19 cellular contexts compared by ENCODE assay signal in the genomic region with DNA sequence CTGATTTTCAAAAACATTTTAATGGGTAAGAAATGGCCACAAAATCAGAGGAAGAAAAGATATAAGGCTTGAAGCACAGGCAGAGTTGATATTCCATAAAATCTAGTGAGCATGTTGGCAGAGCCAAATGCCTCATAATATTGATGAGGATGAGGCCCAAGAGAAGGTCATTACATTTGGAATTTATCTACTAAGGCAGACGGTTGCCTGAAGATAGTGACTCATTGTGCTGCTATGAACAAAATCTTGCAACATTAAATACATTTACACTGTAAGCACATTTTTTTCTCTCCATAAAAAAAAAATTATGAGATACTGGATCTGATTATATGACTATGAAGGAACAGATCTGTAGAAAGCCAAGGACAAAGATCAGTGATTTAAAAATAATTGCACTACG.
A peak's percentile ranks its signal among the peaks of the same experiment; 100 is the strongest.
DNase-seq lines count a peak whose midpoint lies in the region; ATAC-seq, FAIRE-seq and TF ChIP-seq lines count a peak whose summit lies in the region.
"Had no signal": no experiment of that assay in that cellular context is flagged by ENCODE, and none has a peak within 500 bp of the region (broad histone marks: within the 10 kb centered on the region; RNA-seq: fewer than 3 reads in every experiment).

No MANE protein-coding gene starts in this region.

- no peaks in the 10 kb centered on the region for H3K27me3 Mint-ChIP-seq in mesothelial cell of epicardium (ENCODE audit: low read depth)
- H3K27me3 Mint-ChIP-seq: activated naive CD4-positive, alpha-beta T cell treated with anti-CD3 and anti-CD28 coated beads, Interleukin-2, amount 50 U/mL, for 24 hours; dendritic cell treated with granulocyte-macrophage colony-stimulating factor and Interleukin-4, amounts not matched to agents 40 ng/mL and 50 ng/mL, for 4 days; stimulated activated naive B cell treated with anti-CD40 and anti-IgM and Interleukin-4, amounts not matched to agents 10 μg/mL and 1 μg/mL and 100 μg/mL, for 72 hours had no signal

- DNase-seq in EH (ENCODE audit: low read depth), result peak; percentile 69
- DNase-seq in RCC 7860 (ENCODE audit: low spot score), result peak; percentile 60
- peak; percentile 76 for DNase-seq in epithelial cell of esophagus (ENCODE audit: low read depth)
- DNase-seq in mesothelial cell of epicardium (ENCODE audit: low spot score in 2 of 2, unreplicated experiment in 2 of 2), result no peak
- DNase-seq in activated T-cell treated with anti-CD3 and anti-CD28 coated beads, Interleukin-2, amount 50 U/mL, for 48 hours, result no peak
- no peak for DNase-seq in NCI-H524 (lab: John Stamatoyannopoulos, UW)
- DNase-seq: Karpas-422; NCI-H2029 treated with DMSO at 0.1 percent for 48 hours; NCI-H82; SHP77; stimulated activated naive B cell treated with anti-CD40 and anti-IgM and Interleukin-4, amounts not matched to agents 10 μg/mL and 1 μg/mL and 100 μg/mL, for 72 hours had no signal

- TF ChIP-seq CTCF in epithelial cell of esophagus (IDR thresholded peaks at IDR 0.05; ENCODE audit: insufficient read depth, low read depth, low read length, missing control alignments) (no peak), mesothelial cell of epicardium (IDR thresholded peaks at IDR 0.05; ENCODE audit: unreplicated experiment) (no peak)

- FAIRE-seq in RCC 7860 (lab: Jason Lieb, UNC), result peak; percentile 52
- FAIRE-seq: GM19239, TTC549 had no signal

- peaks cover 5% of the 10 kb centered on the region for H3K9me3 Mint-ChIP-seq in mesothelial cell of epicardium
- H3K9me3 Mint-ChIP-seq: dendritic cell treated with granulocyte-macrophage colony-stimulating factor and Interleukin-4, amounts not matched to agents 40 ng/mL and 50 ng/mL, for 4 days had no signal

- peaks cover 12% of the 10 kb centered on the region for H3K4me1 Mint-ChIP-seq in mesothelial cell of epicardium
- H3K4me1 Mint-ChIP-seq: activated naive CD4-positive, alpha-beta T cell treated with anti-CD3 and anti-CD28 coated beads, Interleukin-2, amount 50 U/mL, for 24 hours; stimulated activated naive B cell treated with anti-CD40 and anti-IgM and Interleukin-4, amounts not matched to agents 10 μg/mL and 1 μg/mL and 100 μg/mL, for 72 hours had no signal

- peak overlapping the region; percentile 59 for H3K27ac Mint-ChIP-seq in mesothelial cell of epicardium
- H3K27ac Mint-ChIP-seq: activated naive CD4-positive, alpha-beta T cell treated with anti-CD3 and anti-CD28 coated beads, Interleukin-2, amount 50 U/mL, for 24 hours; dendritic cell treated with granulocyte-macrophage colony-stimulating factor and Interleukin-4, amounts not matched to agents 40 ng/mL and 50 ng/mL, for 4 days; stimulated activated naive B cell treated with anti-CD40 and anti-IgM and Interleukin-4, amounts not matched to agents 10 μg/mL and 1 μg/mL and 100 μg/mL, for 72 hours had no signal

- H3K4me3 ChIP-seq in epithelial cell of esophagus (ENCODE audit: low read length), result no peak overlapping the region
- H3K4me3 ChIP-seq: BLaER1, right atrium auricular region had no signal

- H3K36me3 Mint-ChIP-seq in mesothelial cell of epicardium, result peaks cover 5% of the 10 kb centered on the region
- H3K36me3 Mint-ChIP-seq: activated naive CD4-positive, alpha-beta T cell treated with anti-CD3 and anti-CD28 coated beads, Interleukin-2, amount 50 U/mL, for 24 hours; stimulated activated naive B cell treated with anti-CD40 and anti-IgM and Interleukin-4, amounts not matched to agents 10 μg/mL and 1 μg/mL and 100 μg/mL, for 72 hours had no signal

- ATAC-seq in HG02798 (IDR thresholded peaks at IDR 0.05; ENCODE audit: poor library complexity, unreplicated experiment), result no peak
- no peak for ATAC-seq in HG02678 (IDR thresholded peaks at IDR 0.05; ENCODE audit: unreplicated experiment)
- ATAC-seq: stimulated activated naive B cell treated with anti-CD40 and anti-IgM and Interleukin-4, amounts not matched to agents 10 μg/mL and 1 μg/mL and 100 μg/mL, for 72 hours had no signal

- no peak overlapping the region for H3K4me3 Mint-ChIP-seq in mesothelial cell of epicardium
- H3K4me3 Mint-ChIP-seq: activated naive CD4-positive, alpha-beta T cell treated with anti-CD3 and anti-CD28 coated beads, Interleukin-2, amount 50 U/mL, for 24 hours; dendritic cell treated with granulocyte-macrophage colony-stimulating factor and Interleukin-4, amounts not matched to agents 40 ng/mL and 50 ng/mL, for 4 days; stimulated activated naive B cell treated with anti-CD40 and anti-IgM and Interleukin-4, amounts not matched to agents 10 μg/mL and 1 μg/mL and 100 μg/mL, for 72 hours had no signal

Comparison
In these comparisons a context has a peak if more than half of its experiments do, and no peak if none do; other contexts are left out.
1. DNase-seq: peak in EH (single experiment), RCC 7860 (single experiment) and epithelial cell of esophagus (single experiment); none in mesothelial cell of epicardium (0 of 2), activated T-cell treated with anti-CD3 and anti-CD28 coated beads, Interleukin-2, amount 50 U/mL, for 48 hours (0 of 2) and NCI-H524 (0 of 2).